ENCODE assay signal across 23 cellular contexts in the genomic region with DNA sequence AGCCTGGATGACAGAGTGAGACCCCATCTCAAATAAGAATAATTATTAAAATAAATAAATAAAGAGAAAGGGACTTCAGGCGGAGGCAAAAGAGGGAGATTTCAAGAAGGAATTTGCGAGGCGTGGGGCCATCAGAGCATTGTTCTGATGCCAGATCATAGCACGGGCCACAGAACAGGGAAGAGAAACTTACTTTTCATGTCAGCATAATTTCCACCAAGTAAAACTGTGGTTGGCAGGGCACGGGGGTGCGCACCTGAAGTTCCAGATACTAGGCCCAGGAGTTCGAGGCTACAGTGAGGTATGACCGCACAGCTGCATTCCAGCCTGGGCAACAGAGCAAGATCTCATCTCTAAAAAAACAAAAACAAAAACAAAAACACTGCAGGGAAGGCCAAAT. TPM values are rescaled to one million over a fixed set of nuclear protein-coding genes. Genes with fewer than 3 reads are reported as not detected.
"Had no signal": no experiment of that assay in that cellular context is flagged by ENCODE, and none has a peak within 500 bp of the region (broad histone marks: within the 10 kb centered on the region; RNA-seq: fewer than 3 reads in every experiment).

No MANE protein-coding gene starts in this region.

- H3K27ac ChIP-seq: coronary artery, epithelial cell of prostate, gastroesophageal sphincter, pancreas, psoas muscle, right atrium auricular region, stomach, suprapubic skin, tibial nerve had no signal

- H3K4me3 Mint-ChIP-seq: activated CD4-positive, alpha-beta memory T cell treated with anti-CD3 and anti-CD28 coated beads, Interleukin-2, amount 10 ng/mL, durations not matched to agents 7 days and 5 days; activated naive CD8-positive, alpha-beta T cell treated with anti-CD3 and anti-CD28 coated beads, Interleukin-2, amount 50 U/mL, for 24 hours; natural killer cell treated with Interleukin-12 subunit alpha and Interleukin-12 subunit beta and Interleukin-15 and Interleukin-18, amount 100 ng/mL, for 72 hours had no signal

- H3K4me3 ChIP-seq: coronary artery, gastroesophageal sphincter, pancreas, psoas muscle, right atrium auricular region, stomach, suprapubic skin, tibial nerve had no signal

- H3K4me1 ChIP-seq: gastroesophageal sphincter, psoas muscle, right atrium auricular region, suprapubic skin, tibial nerve had no signal

- H3K9me3 Mint-ChIP-seq: activated CD4-positive, alpha-beta memory T cell treated with anti-CD3 and anti-CD28 coated beads, Interleukin-2, amount 10 ng/mL, durations not matched to agents 7 days and 5 days; activated naive CD8-positive, alpha-beta T cell treated with anti-CD3 and anti-CD28 coated beads, Interleukin-2, amount 50 U/mL, for 24 hours; natural killer cell treated with Interleukin-12 subunit alpha and Interleukin-12 subunit beta and Interleukin-15 and Interleukin-18, amount 100 ng/mL, for 72 hours had no signal

- ATAC-seq: activated naive CD8-positive, alpha-beta T cell treated with anti-CD3 and anti-CD28 coated beads, Interleukin-2, amount 50 U/mL, for 24 hours; gastroesophageal sphincter; left ventricle myocardium superior; natural killer cell treated with Interleukin-12 subunit alpha and Interleukin-12 subunit beta and Interleukin-15 and Interleukin-18, amount 100 ng/mL, for 72 hours; pancreas; psoas muscle had no signal

- DNase-seq: activated CD4-positive, alpha-beta memory T cell treated with anti-CD3 and anti-CD28 coated beads, Interleukin-2, amount 10 ng/mL, durations not matched to agents 7 days and 5 days; activated CD4-positive, alpha-beta T cell treated with anti-CD3 and anti-CD28 coated beads for 48 hours; activated gamma-delta T cell; activated naive CD4-positive, alpha-beta T cell treated with anti-CD3 and anti-CD28 coated beads, Interleukin-2, amount 50 U/mL, for 16 hours; activated naive CD8-positive, alpha-beta T cell treated with anti-CD3 and anti-CD28 coated beads, Interleukin-2, amount 50 U/mL, for 24 hours; cerebellar nuclear complex; head of caudate nucleus; hypothalamus; left ventricle myocardium superior; mammary epithelial cell; midbrain; pancreas; psoas muscle; stimulated activated CD4-positive, alpha-beta T cell treated with anti-CD3 and anti-CD28 coated beads, Interleukin-4, amount 100 ng/mL, for 24 hours; stomach; T1000 had no signal

- H3K27me3 ChIP-seq: gastroesophageal sphincter, pancreas, right atrium auricular region, stomach, suprapubic skin, tibial nerve had no signal

- H3K9me3 ChIP-seq: gastroesophageal sphincter, pancreas, psoas muscle, right atrium auricular region, stomach, suprapubic skin had no signal

- H3K36me3 Mint-ChIP-seq: natural killer cell treated with Interleukin-12 subunit alpha and Interleukin-12 subunit beta and Interleukin-15 and Interleukin-18, amount 100 ng/mL, for 72 hours had no signal

- H3K36me3 ChIP-seq: gastroesophageal sphincter, pancreas, right atrium auricular region, stomach, suprapubic skin had no signal

- H3K27ac Mint-ChIP-seq: activated CD4-positive, alpha-beta memory T cell treated with anti-CD3 and anti-CD28 coated beads, Interleukin-2, amount 10 ng/mL, durations not matched to agents 7 days and 5 days; activated naive CD8-positive, alpha-beta T cell treated with anti-CD3 and anti-CD28 coated beads, Interleukin-2, amount 50 U/mL, for 24 hours; natural killer cell treated with Interleukin-12 subunit alpha and Interleukin-12 subunit beta and Interleukin-15 and Interleukin-18, amount 100 ng/mL, for 72 hours had no signal

RNA-seq across cellular contexts. Expression of gene PLBD1, which starts 11.0 kb away (rescaled TPM):
- total RNA-seq: activated CD4-positive, alpha-beta memory T cell treated with anti-CD3 and anti-CD28 coated beads, Interleukin-2, amount 10 ng/mL, durations not matched to agents 7 days and 5 days; mammary epithelial cell; natural killer cell treated with Interleukin-12 subunit alpha and Interleukin-12 subunit beta and Interleukin-15 and Interleukin-18, amount 100 ng/mL, for 72 hours had no signal
- polyA plus RNA-seq: mammary epithelial cell had no signal
